Comparison of ENCODE assay signal across 2 cellular contexts in the genomic region with DNA sequence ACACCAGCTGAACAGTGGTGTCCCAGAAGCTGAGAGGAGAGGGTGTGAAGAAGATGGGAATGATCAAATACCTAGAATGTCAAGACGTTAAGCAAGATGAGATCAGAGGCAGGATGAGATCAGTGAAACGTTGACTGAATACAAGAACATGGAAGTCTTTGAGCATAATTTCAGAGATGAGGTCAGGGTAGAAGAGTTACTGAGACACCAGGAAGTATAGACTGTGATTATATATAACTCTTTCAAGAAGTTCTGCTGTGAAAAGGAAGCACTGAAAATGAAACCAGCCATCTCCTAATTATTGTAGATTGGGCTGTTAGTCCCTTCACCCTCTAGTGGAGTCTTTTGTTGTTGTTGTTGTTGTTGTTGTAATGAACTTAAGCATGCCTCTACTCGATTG.
TF ChIP-seq lines count a peak whose summit lies in the region.

No MANE protein-coding gene starts in this region.

TF ChIP-seq in IMR-90, 13 proteins besides CTCF, POLR2A, EP300 and RAD21 (continued from another document):
- TF ChIP-seq, protein P1, sequence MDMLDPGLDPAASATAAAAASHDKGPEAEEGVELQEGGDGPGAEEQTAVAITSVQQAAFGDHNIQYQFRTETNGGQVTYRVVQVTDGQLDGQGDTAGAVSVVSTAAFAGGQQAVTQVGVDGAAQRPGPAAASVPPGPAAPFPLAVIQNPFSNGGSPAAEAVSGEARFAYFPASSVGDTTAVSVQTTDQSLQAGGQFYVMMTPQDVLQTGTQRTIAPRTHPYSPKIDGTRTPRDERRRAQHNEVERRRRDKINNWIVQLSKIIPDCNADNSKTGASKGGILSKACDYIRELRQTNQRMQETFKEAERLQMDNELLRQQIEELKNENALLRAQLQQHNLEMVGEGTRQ (IDR thresholded peaks at IDR 0.05; ENCODE audit: low read depth, low read length): no peak
- TF ChIP-seq FOS (IDR thresholded peaks at IDR 0.05; ENCODE audit: low read depth, low read length): no peak
- TF ChIP-seq MAFK (IDR thresholded peaks at IDR 0.05; ENCODE audit: low read depth, low read length): no peak
- no peak for TF ChIP-seq ELK1 (IDR thresholded peaks at IDR 0.05; ENCODE audit: borderline replicate concordance, low read depth, low read length)
- no peak for TF ChIP-seq RFX5 (IDR thresholded peaks at IDR 0.05; ENCODE audit: low read depth, low read length)
- no peak for TF ChIP-seq CEBPB (IDR thresholded peaks at IDR 0.05; ENCODE audit: low read depth, low read length)
- TF ChIP-seq MXI1 (IDR thresholded peaks at IDR 0.05; ENCODE audit: borderline replicate concordance, low read depth, low read length): no peak
- TF ChIP-seq BHLHE40 (IDR thresholded peaks at IDR 0.05; ENCODE audit: low read depth, low read length): no peak
- no peak for TF ChIP-seq MAZ (IDR thresholded peaks at IDR 0.05; ENCODE audit: borderline replicate concordance, low read depth, low read length)
- no peak for TF ChIP-seq CHD1 (IDR thresholded peaks at IDR 0.05; ENCODE audit: low read depth, low read length)

TF ChIP-seq in HEK293T, 16 proteins besides CTCF, POLR2A, EP300 and RAD21 (continued from another document):
- TF ChIP-seq, protein P2, sequence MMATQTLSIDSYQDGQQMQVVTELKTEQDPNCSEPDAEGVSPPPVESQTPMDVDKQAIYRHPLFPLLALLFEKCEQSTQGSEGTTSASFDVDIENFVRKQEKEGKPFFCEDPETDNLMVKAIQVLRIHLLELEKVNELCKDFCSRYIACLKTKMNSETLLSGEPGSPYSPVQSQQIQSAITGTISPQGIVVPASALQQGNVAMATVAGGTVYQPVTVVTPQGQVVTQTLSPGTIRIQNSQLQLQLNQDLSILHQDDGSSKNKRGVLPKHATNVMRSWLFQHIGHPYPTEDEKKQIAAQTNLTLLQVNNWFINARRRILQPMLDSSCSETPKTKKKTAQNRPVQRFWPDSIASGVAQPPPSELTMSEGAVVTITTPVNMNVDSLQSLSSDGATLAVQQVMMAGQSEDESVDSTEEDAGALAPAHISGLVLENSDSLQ (IDR thresholded peaks at IDR 0.05): no peak
- TF ChIP-seq NFRKB (IDR thresholded peaks at IDR 0.05): no peak
- no peak for TF ChIP-seq HDGF (IDR thresholded peaks at IDR 0.05; ENCODE audit: borderline replicate concordance)
- TF ChIP-seq FOXK2 (IDR thresholded peaks at IDR 0.05): no peak
- TF ChIP-seq FOXA1 (IDR thresholded peaks at IDR 0.05): no peak
- no peak for TF ChIP-seq ZNF384 (IDR thresholded peaks at IDR 0.05)
TF ChIP-seq in HEK293T: peak in this region for 0.
